Comparison of ENCODE assay signal across 19 cellular contexts in the genomic region with DNA sequence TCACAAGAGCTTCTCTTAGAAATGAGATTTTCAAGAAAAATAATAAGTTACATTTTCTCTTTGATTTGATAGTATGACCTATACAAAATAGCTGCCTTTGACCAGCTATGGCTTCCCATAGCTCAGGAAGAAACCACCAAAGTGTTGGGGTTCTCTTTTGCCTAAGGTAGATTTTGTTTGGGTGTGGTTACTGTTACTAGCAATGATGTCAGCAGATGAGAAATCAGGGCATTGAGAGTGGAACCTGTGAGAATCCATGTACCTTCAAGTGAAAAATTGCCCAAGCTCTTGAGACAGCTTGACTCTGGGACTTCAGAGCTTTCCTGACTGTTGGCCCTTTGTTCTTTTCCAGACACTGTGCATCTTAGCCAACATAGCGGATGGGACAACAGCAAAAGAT. TPM values are rescaled to one million over a fixed set of nuclear protein-coding genes. Genes with fewer than 3 reads are reported as not detected.
DNase-seq lines count a peak whose midpoint lies in the region; ATAC-seq, FAIRE-seq and TF ChIP-seq lines count a peak whose summit lies in the region.
"Had no signal": no experiment of that assay in that cellular context is flagged by ENCODE, and none has a peak within 500 bp of the region (broad histone marks: within the 10 kb centered on the region; RNA-seq: fewer than 3 reads in every experiment).

No MANE protein-coding gene starts in this region.

- H3K27me3 Mint-ChIP-seq in activated naive CD4-positive, alpha-beta T cell treated with anti-CD3 and anti-CD28 coated beads for 36 hours (ENCODE audit: low read depth): no peaks in the 10 kb centered on the region
- H3K27me3 Mint-ChIP-seq: CD8-positive, alpha-beta memory T cell had no signal

- H3K36me3 Mint-ChIP-seq in activated naive CD4-positive, alpha-beta T cell treated with anti-CD3 and anti-CD28 coated beads for 36 hours (ENCODE audit: low read depth): peaks cover 9% of the 10 kb centered on the region

- peaks cover 12 to 14% of the 10 kb centered on the region in 2 experiments for H3K36me3 ChIP-seq in keratinocyte (ENCODE audit: control insufficient read depth in 2 of 2, extremely low read depth in 1 of 2, insufficient read depth in 2 of 2, low read length in 2 of 2)

- DNase-seq in activated naive CD4-positive, alpha-beta T cell treated with anti-CD3 and anti-CD28 coated beads for 36 hours: no peak
- DNase-seq in activated naive CD4-positive, alpha-beta T cell treated with Interleukin-2 at 50 U/mL for 16 hours: no peak
- DNase-seq in keratinocyte (ENCODE audit: low read depth, low spot score) (peak; percentile 13), HUDEP-2 (lab: John Stamatoyannopoulos, UW; ENCODE audit: unreplicated experiment in 76 of 76) (no peak), NCI-H1417 (lab: John Stamatoyannopoulos, UW) (no peak)
- DNase-seq in stimulated activated CD4-positive, alpha-beta T cell treated with anti-CD3 and anti-CD28 coated beads, Interleukin-4, amount 100 ng/mL, for 1 hour: no peak
- DNase-seq: CD8-positive, alpha-beta memory T cell; DMS53; GF-D8; GM23248 had no signal

- peaks cover 35% of the 10 kb centered on the region for H3K4me1 ChIP-seq in keratinocyte (ENCODE audit: control insufficient read depth, extremely low read depth, insufficient read depth, low read length)

- no peak overlapping the region for H2AFZ ChIP-seq in keratinocyte (ENCODE audit: control insufficient read depth, low read length)
- H2AFZ ChIP-seq: GM23248 had no signal

- H3K27me3 ChIP-seq in keratinocyte (ENCODE audit: control insufficient read depth, extremely low read depth, insufficient read depth, low read length): no peaks in the 10 kb centered on the region

- H3K27ac ChIP-seq in VCaP (peak overlapping the region; percentile 58; the same call in 1 of the 2 replicates), keratinocyte (ENCODE audit: control insufficient read depth, insufficient read depth, low read length) (peak overlapping the region; percentile 28)
- H3K27ac ChIP-seq: 22Rv1, GM23248 had no signal

- no peaks in the 10 kb centered on the region for H3K9me3 ChIP-seq in keratinocyte (ENCODE audit: control insufficient read depth, low read depth, low read length)

- no peak overlapping the region for H3K4me2 ChIP-seq in keratinocyte (ENCODE audit: control insufficient read depth, extremely low read depth, insufficient read depth, low read depth, low read length)

- CTCF ChIA-PET in activated naive CD4-positive, alpha-beta T cell treated with anti-CD3 and anti-CD28 coated beads for 36 hours (lab: Charles Lee): interaction anchor here (0.6 to 1.8 kb wide), 9 partner anchors 10 to 134 kb away, joined by 3 to 6 read pairs (median 5); no protein-coding TSS in a partner anchor

- no peak overlapping the region for H3K4me3 Mint-ChIP-seq in activated naive CD4-positive, alpha-beta T cell treated with anti-CD3 and anti-CD28 coated beads for 36 hours
- H3K4me3 Mint-ChIP-seq: CD8-positive, alpha-beta memory T cell had no signal

- peaks cover 13% of the 10 kb centered on the region for H3K4me1 Mint-ChIP-seq in activated naive CD4-positive, alpha-beta T cell treated with anti-CD3 and anti-CD28 coated beads for 36 hours (ENCODE audit: low read depth)
- H3K4me1 Mint-ChIP-seq: CD8-positive, alpha-beta memory T cell had no signal

- no peak overlapping the region for H3K9ac ChIP-seq in keratinocyte (ENCODE audit: control insufficient read depth, extremely low read depth, insufficient read depth, low read length)
- H3K9ac ChIP-seq: GM23248 had no signal

- peak; percentile 52 for ATAC-seq in esophagus mucosa
- ATAC-seq: HCT116 had no signal

- no peak for TF ChIP-seq CTCF in VCaP (conservative IDR thresholded peaks at IDR 0.05)
- TF ChIP-seq CTCF in keratinocyte (optimal IDR thresholded peaks at IDR 0.05 in 1 of 3, IDR thresholded peaks at IDR 0.05 in 1 of 3, conservative IDR thresholded peaks at IDR 0.05 in 1 of 3; ENCODE audit: extremely low read depth in 1 of 3, insufficient read depth in 2 of 3, low read length in 3 of 3): no peak

- peak overlapping the region; percentile 54 for H3K27ac Mint-ChIP-seq in activated naive CD4-positive, alpha-beta T cell treated with anti-CD3 and anti-CD28 coated beads for 36 hours

- H3K9me1 ChIP-seq in keratinocyte (ENCODE audit: control insufficient read depth, extremely low read depth, insufficient read depth, low read length): no peaks in the 10 kb centered on the region

- peak; percentile 43 for FAIRE-seq in keratinocyte (lab: Jason Lieb, UNC)
- FAIRE-seq: GM19239, H54 had no signal

- dilution Hi-C loops in keratinocyte (cut with MboI; ENCODE audit: extremely low pct_ligation_motif_present, low sequenced_read_pairs): no loop called here

- no peaks in the 10 kb centered on the region for H4K20me1 ChIP-seq in keratinocyte (ENCODE audit: control insufficient read depth, extremely low read depth, insufficient read depth, low read length)

- no peaks in the 10 kb centered on the region for H3K9me3 Mint-ChIP-seq in activated naive CD4-positive, alpha-beta T cell treated with anti-CD3 and anti-CD28 coated beads for 36 hours
- H3K9me3 Mint-ChIP-seq: CD8-positive, alpha-beta memory T cell had no signal

- H3K79me2 ChIP-seq in keratinocyte (ENCODE audit: control insufficient read depth, insufficient read depth, low read length): no peaks in the 10 kb centered on the region

- H3K4me3 ChIP-seq in keratinocyte (ENCODE audit: control insufficient read depth in 2 of 3, extremely low read depth in 1 of 3, insufficient read depth in 2 of 3, low read depth in 1 of 3, low read length in 3 of 3): no peak overlapping the region
- H3K4me3 ChIP-seq: GM23248 had no signal

- intact Hi-C loops in activated naive CD4-positive, alpha-beta T cell treated with anti-CD3 and anti-CD28 coated beads for 36 hours (cut with micrococcal nuclease): no loop called here

RNA-seq across cellular contexts. Expression of a gene that starts 45.6 kb away (rescaled TPM):
- total RNA-seq in activated naive CD4-positive, alpha-beta T cell treated with anti-CD3 and anti-CD28 coated beads for 36 hours: 1 to 10 TPM; 2.0 to 2.4 TPM
- not detected for total RNA-seq in esophagus mucosa
- polyA plus RNA-seq in keratinocyte: 0.05 TPM in 1 of 3 replicates, not detected in the others
- not detected for polyA plus RNA-seq in keratinocyte (2011; ENCODE audit: low read depth)
- 0.14 TPM in 1 of 2 replicates, not detected in the other for polyA plus RNA-seq in keratinocyte (2011; cell fraction: cytosol; rRNA removed)
- 0.85 TPM in 1 of 2 replicates, not detected in the other for polyA plus RNA-seq in keratinocyte (2011; cell fraction: nucleus; rRNA removed)
- 0.15 and 0.65 TPM in 2 replicates for polyA plus RNA-seq in keratinocyte (2012; ENCODE audit: low replicate concordance)
- not detected in 3 replicates for polyA minus RNA-seq in keratinocyte
- not detected for polyA minus RNA-seq in keratinocyte (2011; cell fraction: cytosol; rRNA and poly(A)+ RNA removed)
- 1.2 and 2.5 TPM in 2 replicates for polyA minus RNA-seq in keratinocyte (2011; cell fraction: nucleus; rRNA and poly(A)+ RNA removed)
- total RNA-seq: A673; CD8-positive, alpha-beta memory T cell; GM23248; HT-29 had no signal
- polyA plus RNA-seq: BJ had no signal
